Comparison of ENCODE assay signal across 10 cellular contexts in genomic region chr12:115135800-115136211, GRCh38.
DNase-seq lines count a peak whose midpoint lies in the region; ATAC-seq and TF ChIP-seq lines count a peak whose summit lies in the region.
"Had no signal": no experiment of that assay in that cellular context is flagged by ENCODE, and none has a peak within 500 bp of the region (broad histone marks: within the 10 kb centered on the region; RNA-seq: fewer than 3 reads in every experiment).

No MANE protein-coding gene starts in this region.

- peak; percentile 8 for DNase-seq in MCF 10A (ENCODE audit: unreplicated experiment)
- peak; percentile 94 for DNase-seq in islet precursor cell
- DNase-seq in substantia nigra (lab: John Stamatoyannopoulos, UW): peak in 48 of 49 donors; percentile 4 to 76 (median 46)
- DNase-seq in stimulated activated naive CD8-positive, alpha-beta T cell treated with anti-CD3 and anti-CD28 coated beads, Interleukin-15, Interleukin-2, amounts not matched to agents 100 U/mL and 50 U/mL, for 24 hours: no peak
- no peak for DNase-seq in WTC11 (ENCODE audit: low spot score)
- DNase-seq in activated CD4-positive, alpha-beta T cell treated with anti-CD3 and anti-CD28 coated beads, Interleukin-2, amount 50 U/mL, for 4 hours: no peak

- no peak overlapping the region for H3K27ac Mint-ChIP-seq in MCF 10A (ENCODE audit: low read depth, unreplicated experiment)
- no peak overlapping the region for H3K27ac Mint-ChIP-seq in WTC11

- H3K27me3 Mint-ChIP-seq in MCF 10A (ENCODE audit: insufficient read depth, unreplicated experiment) (no peaks in the 10 kb centered on the region), WTC11 (ENCODE audit: low read depth) (peaks cover 2% of the 10 kb centered on the region; the same call in 1 of the 2 replicates)

- H3K4me3 Mint-ChIP-seq in MCF 10A (ENCODE audit: unreplicated experiment) (no peak overlapping the region), WTC11 (no peak overlapping the region)

- no peak overlapping the region for H3K4me3 ChIP-seq in HEK293 (ENCODE audit: low read depth, low read length)
- H3K4me3 ChIP-seq: skin epidermis had no signal

- no peaks in the 10 kb centered on the region for H3K9me3 ChIP-seq in HEK293 (ENCODE audit: control insufficient read depth, insufficient read depth, low read depth, low read length)

- H3K9me3 Mint-ChIP-seq in MCF 10A (ENCODE audit: unreplicated experiment) (no peaks in the 10 kb centered on the region), WTC11 (peaks cover 15% of the 10 kb centered on the region)

- no TSS peak for BruUV-seq in MCF 10A (replicated peaks; lab: Mats Ljungman, UMichigan)

- no peaks in the 10 kb centered on the region for H3K4me1 ChIP-seq in HEK293 (ENCODE audit: control insufficient read depth, insufficient read depth, low read length)

- CTCF ChIA-PET in HEK293 (lab: Yijun Ruan, JAX): no interaction called here
- CTCF ChIA-PET in MCF 10A (lab: Yijun Ruan, JAX): no interaction called here
- CTCF ChIA-PET in WTC11 (lab: Charles Lee): no interaction called here

- H3K36me3 Mint-ChIP-seq in MCF 10A (ENCODE audit: insufficient read depth, unreplicated experiment) (no peaks in the 10 kb centered on the region), WTC11 (no peaks in the 10 kb centered on the region)

- ATAC-seq in GM18861 (IDR thresholded peaks at IDR 0.05; ENCODE audit: unreplicated experiment) (no peak), WTC11 (no peak)
- ATAC-seq in stimulated activated naive CD8-positive, alpha-beta T cell treated with anti-CD3 and anti-CD28 coated beads, Interleukin-15, Interleukin-2, amounts not matched to agents 100 U/mL and 50 U/mL, for 24 hours: no peak
- ATAC-seq: HCT116 had no signal

- POLR2A ChIA-PET in HEK293 (lab: Yijun Ruan, JAX) (no interaction called here), MCF 10A (lab: Yijun Ruan, JAX) (no interaction called here), WTC11 (lab: Charles Lee) (no interaction called here)

- H3K36me3 ChIP-seq in HEK293 (ENCODE audit: control insufficient read depth in 2 of 2, insufficient read depth in 1 of 2, low read length in 2 of 2): no peaks in the 10 kb centered on the region

- intact Hi-C loops in MCF 10A (cut with micrococcal nuclease): no loop called here

- H3K27ac ChIP-seq in HEK293 (ENCODE audit: extremely low read depth, low read depth, low read length) (no peak overlapping the region), substantia nigra (ENCODE audit: low read depth, low read length, poor library complexity, severe bottlenecking) (peak overlapping the region; percentile 60)

- H3K4me1 Mint-ChIP-seq in MCF 10A (ENCODE audit: insufficient read depth, unreplicated experiment): peaks cover 14% of the 10 kb centered on the region
- H3K4me1 Mint-ChIP-seq in WTC11: peaks cover 4% of the 10 kb centered on the region; the same call in 1 of the 2 replicates

- no peak for TF ChIP-seq CTCF in HEK293 (tag by site-specific recombination; IDR thresholded peaks at IDR 0.05)
- no peak for TF ChIP-seq CTCF in MCF 10A (IDR thresholded peaks at IDR 0.05; ENCODE audit: unreplicated experiment)
- TF ChIP-seq CTCF in WTC11 (IDR thresholded peaks at IDR 0.05): no peak

TF ChIP-seq in HEK293, 187 proteins besides CTCF, POLR2A, EP300 and RAD21 (continues in another document):
- TF ChIP-seq ZBTB26 (tag by site-specific recombination; optimal IDR thresholded peaks at IDR 0.05) (no peak), ZNF341 (tag by site-specific recombination; IDR thresholded peaks at IDR 0.05; ENCODE audit: low read depth) (0 out of 2 replicates have a peak, but pooled peaks have one; percentile 17), ZXDB (tag by site-specific recombination; IDR thresholded peaks at IDR 0.05) (0 out of 2 replicates have a peak, but pooled peaks have one; percentile 18), ZBTB20 (tag by site-specific recombination; IDR thresholded peaks at IDR 0.05) (peak; percentile 41; the same call in 1 of the 2 replicates), MZF1 (tag by site-specific recombination; IDR thresholded peaks at IDR 0.05; ENCODE audit: borderline replicate concordance) (peak; percentile 39; the same call in 1 of the 2 replicates), ZNF324 (tag by site-specific recombination; IDR thresholded peaks at IDR 0.05) (no peak), ZSCAN30 (tag by site-specific recombination; IDR thresholded peaks at IDR 0.05) (0 out of 2 replicates have a peak, but pooled peaks have one; percentile 27), ZNF335 (tag by site-specific recombination; conservative IDR thresholded peaks at IDR 0.05) (peak; percentile 97)

TF ChIP-seq in WTC11, 78 proteins besides CTCF, POLR2A, EP300 and RAD21:
- TF ChIP-seq ZBTB21 (CRISPR knock-in tag; IDR thresholded peaks at IDR 0.05; ENCODE audit: borderline replicate concordance) (no peak), TP53 (CRISPR knock-in tag; IDR thresholded peaks at IDR 0.05) (no peak), TEAD1 (CRISPR knock-in tag; IDR thresholded peaks at IDR 0.05) (no peak), IRF2 (CRISPR knock-in tag; IDR thresholded peaks at IDR 0.05; ENCODE audit: borderline replicate concordance, low read depth) (no peak), FOXJ3 (CRISPR knock-in tag; IDR thresholded peaks at IDR 0.05; ENCODE audit: borderline replicate concordance) (no peak), E2F5 (CRISPR knock-in tag; IDR thresholded peaks at IDR 0.05) (no peak), ATF3 (CRISPR knock-in tag; conservative IDR thresholded peaks at IDR 0.05) (no peak)
TF ChIP-seq in WTC11: peak in this region for 0.

Comparison
In these comparisons a context has a peak if more than half of its experiments do, and no peak if none do; other contexts are left out.
1. DNase-seq: peak in MCF 10A (single experiment), islet precursor cell (single experiment) and substantia nigra (48 of 49); none in stimulated activated naive CD8-positive, alpha-beta T cell treated with anti-CD3 and anti-CD28 coated beads, Interleukin-15, Interleukin-2, amounts not matched to agents 100 U/mL and 50 U/mL, for 24 hours (single experiment), WTC11 (single experiment) and activated CD4-positive, alpha-beta T cell treated with anti-CD3 and anti-CD28 coated beads, Interleukin-2, amount 50 U/mL, for 4 hours (0 of 2).